Comparison of ENCODE assay signal across 33 cellular contexts in the genomic region with DNA sequence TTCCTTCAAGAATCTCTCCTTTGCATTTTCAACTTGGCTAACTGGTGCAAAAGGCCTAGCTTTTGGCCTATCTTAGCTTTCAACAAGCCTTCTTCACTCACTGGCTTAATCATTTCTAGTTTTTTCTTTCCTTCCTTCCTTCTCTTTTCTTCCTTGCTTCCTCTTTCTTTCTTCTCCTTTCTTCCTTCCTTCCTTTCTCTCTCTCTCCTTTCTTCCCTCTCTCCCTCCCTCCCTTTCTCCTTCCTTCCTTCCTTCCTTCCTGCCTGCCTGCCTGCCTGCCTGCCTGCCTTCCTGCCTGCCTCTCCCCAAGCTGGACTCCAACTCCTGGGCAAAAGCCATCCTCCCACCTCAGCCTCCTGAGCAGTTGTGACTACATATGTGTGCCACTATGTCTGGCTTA.
"Had no signal": no experiment of that assay in that cellular context is flagged by ENCODE, and none has a peak within 500 bp of the region (broad histone marks: within the 10 kb centered on the region; RNA-seq: fewer than 3 reads in every experiment).

No MANE protein-coding gene starts in this region.

- H3K4me3 ChIP-seq: adrenal gland, body of pancreas, breast epithelium, coronary artery had no signal

- H3K4me1 ChIP-seq: adrenal gland, body of pancreas, breast epithelium had no signal

- H3K9me3 ChIP-seq: adrenal gland, body of pancreas, breast epithelium had no signal

- H3K4me3 Mint-ChIP-seq: activated B cell treated with CpG ODN at 0.5 μM for 24 hours; activated CD4-positive, alpha-beta memory T cell treated with anti-CD3 and anti-CD28 coated beads for 36 hours; activated CD4-positive, alpha-beta T cell treated with anti-CD3 and anti-CD28 coated beads, Interleukin-2, amount 10 ng/mL, durations not matched to agents 24 days and 14 days; activated CD8-positive, alpha-beta T cell treated with anti-CD3 and anti-CD28 coated beads for 36 hours; activated naive CD4-positive, alpha-beta T cell treated with anti-CD3 and anti-CD28 coated beads for 36 hours; activated naive CD8-positive, alpha-beta T cell treated with anti-CD3 and anti-CD28 coated beads for 36 hours; activated T-cell treated with anti-CD3 and anti-CD28 coated beads, Interleukin-2, amount 50 U/mL, for 4 hours; activated T-cell treated with anti-CD3 and anti-CD28 coated beads, Interleukin-2, amount 50 U/mL, for 72 hours; activated T-helper 1 cell treated with anti-CD3 and anti-CD28 coated beads, Interleukin-12 subunit alpha, Interleukin-12 subunit beta, Interleukin-2, Interleukin-4 antibody, amounts not matched to agents 30 ng/mL and 10 ng/mL and 1 ng/mL, durations not matched to agents 14 hours and 24 hours and 36 hours; activated T-helper 17 cell treated with anti-CD3 and anti-CD28 coated beads, Interleukin-2, amount 50 U/mL, for 72 hours; T-helper 2 cell treated with Interferon-gamma antibody and Interleukin-4, amounts not matched to agents 5 μg/mL and 100 μg/mL, for 36 hours had no signal

- H3K27me3 Mint-ChIP-seq: activated B cell treated with CpG ODN at 0.5 μM for 24 hours; activated CD4-positive, alpha-beta memory T cell treated with anti-CD3 and anti-CD28 coated beads for 36 hours; activated CD8-positive, alpha-beta T cell treated with anti-CD3 and anti-CD28 coated beads for 36 hours; activated naive CD8-positive, alpha-beta T cell treated with anti-CD3 and anti-CD28 coated beads for 36 hours had no signal

- H3K4me1 Mint-ChIP-seq: activated T-helper 17 cell treated with anti-CD3 and anti-CD28 coated beads, Interleukin-2, amount 50 U/mL, for 72 hours had no signal

- H3K36me3 Mint-ChIP-seq: activated CD4-positive, alpha-beta memory T cell treated with anti-CD3 and anti-CD28 coated beads for 36 hours; activated naive CD4-positive, alpha-beta T cell treated with anti-CD3 and anti-CD28 coated beads, Interleukin-2, amount 50 U/mL, for 72 hours; activated naive CD8-positive, alpha-beta T cell treated with anti-CD3 and anti-CD28 coated beads for 36 hours had no signal

- H3K9me3 Mint-ChIP-seq: activated B cell treated with CpG ODN at 0.5 μM for 24 hours; activated CD4-positive, alpha-beta memory T cell treated with anti-CD3 and anti-CD28 coated beads for 36 hours; activated CD4-positive, alpha-beta T cell treated with anti-CD3 and anti-CD28 coated beads, Interleukin-2, amount 10 ng/mL, durations not matched to agents 24 days and 14 days; activated CD8-positive, alpha-beta T cell treated with anti-CD3 and anti-CD28 coated beads for 36 hours; activated naive CD4-positive, alpha-beta T cell treated with anti-CD3 and anti-CD28 coated beads for 36 hours; activated naive CD8-positive, alpha-beta T cell treated with anti-CD3 and anti-CD28 coated beads for 36 hours; activated T-helper 1 cell treated with anti-CD3 and anti-CD28 coated beads, Interleukin-12 subunit alpha, Interleukin-12 subunit beta, Interleukin-2, Interleukin-4 antibody, amounts not matched to agents 30 ng/mL and 10 ng/mL and 1 ng/mL, durations not matched to agents 14 hours and 24 hours and 36 hours; T-helper 2 cell treated with Interferon-gamma antibody and Interleukin-4, amounts not matched to agents 5 μg/mL and 100 μg/mL, for 36 hours had no signal

- H3K36me3 ChIP-seq: adrenal gland, brain microvascular endothelial cell, breast epithelium had no signal

- ATAC-seq: activated CD8-positive, alpha-beta T cell treated with anti-CD3 and anti-CD28 coated beads for 36 hours; activated naive CD4-positive, alpha-beta T cell treated with anti-CD3 and anti-CD28 coated beads, Interleukin-2, amount 50 U/mL, for 72 hours; activated T-cell treated with anti-CD3 and anti-CD28 coated beads, Interleukin-2, amount 50 U/mL, for 4 hours; activated T-cell treated with anti-CD3 and anti-CD28 coated beads, Interleukin-2, amount 50 U/mL, for 72 hours; activated T-helper 17 cell treated with anti-CD3 and anti-CD28 coated beads, Interleukin-2, amount 50 U/mL, for 72 hours; body of pancreas had no signal

- H3K27ac Mint-ChIP-seq: activated B cell treated with CpG ODN at 0.5 μM for 24 hours; activated CD4-positive, alpha-beta memory T cell treated with anti-CD3 and anti-CD28 coated beads for 36 hours; activated CD4-positive, alpha-beta T cell treated with anti-CD3 and anti-CD28 coated beads, Interleukin-2, amount 10 ng/mL, durations not matched to agents 24 days and 14 days; activated CD8-positive, alpha-beta T cell treated with anti-CD3 and anti-CD28 coated beads for 36 hours; activated naive CD4-positive, alpha-beta T cell treated with anti-CD3 and anti-CD28 coated beads for 36 hours; activated naive CD4-positive, alpha-beta T cell treated with anti-CD3 and anti-CD28 coated beads, Interleukin-2, amount 50 U/mL, for 72 hours; activated naive CD8-positive, alpha-beta T cell treated with anti-CD3 and anti-CD28 coated beads for 36 hours; activated T-cell treated with anti-CD3 and anti-CD28 coated beads, Interleukin-2, amount 50 U/mL, for 72 hours; activated T-helper 1 cell treated with anti-CD3 and anti-CD28 coated beads, Interleukin-12 subunit alpha, Interleukin-12 subunit beta, Interleukin-2, Interleukin-4 antibody, amounts not matched to agents 30 ng/mL and 10 ng/mL and 1 ng/mL, durations not matched to agents 14 hours and 24 hours and 36 hours; activated T-helper 17 cell treated with anti-CD3 and anti-CD28 coated beads, Interleukin-2, amount 50 U/mL, for 72 hours; T-helper 2 cell treated with Interferon-gamma antibody and Interleukin-4, amounts not matched to agents 5 μg/mL and 100 μg/mL, for 36 hours had no signal

- DNase-seq: activated B cell treated with CpG ODN at 0.5 μM for 24 hours; activated CD4-positive, alpha-beta memory T cell treated with anti-CD3 and anti-CD28 coated beads for 36 hours; activated CD4-positive, alpha-beta T cell treated with anti-CD3 and anti-CD28 coated beads for 4 hours; activated CD4-positive, alpha-beta T cell treated with anti-CD3 and anti-CD28 coated beads, Interleukin-2, amount 10 ng/mL, durations not matched to agents 24 days and 14 days; activated CD4-positive, alpha-beta T cell treated with anti-CD3 and anti-CD28 coated beads, Interleukin-2, amount 50 U/mL, for 1 hour; activated CD4-positive, alpha-beta T cell treated with anti-CD3 and anti-CD28 coated beads, Interleukin-2, amount 50 U/mL, for 4 hours; activated CD4-positive, CD25-positive, alpha-beta regulatory T cell treated with anti-CD3 and anti-CD28 coated beads, Interleukin-2, amount 50 U/mL, for 72 hours; activated CD8-positive, alpha-beta memory T cell treated with anti-CD3 and anti-CD28 coated beads, Interleukin-2, amount 50 U/mL, for 4 hours; activated CD8-positive, alpha-beta T cell treated with anti-CD3 and anti-CD28 coated beads for 36 hours; activated effector memory CD4-positive, alpha-beta T cell treated with anti-CD3 and anti-CD28 coated beads, Interleukin-2, amount 50 U/mL, for 16 hours; activated gamma-delta T cell treated with Interleukin-2 at 50 U/mL for 16 hours; activated naive CD4-positive, alpha-beta T cell; activated naive CD4-positive, alpha-beta T cell treated with anti-CD3 and anti-CD28 coated beads for 36 hours; activated naive CD4-positive, alpha-beta T cell treated with anti-CD3 and anti-CD28 coated beads, Interleukin-2, amount 50 U/mL, for 16 hours; activated naive CD8-positive, alpha-beta T cell treated with anti-CD3 and anti-CD28 coated beads for 36 hours; activated T-cell treated with anti-CD3 and anti-CD28 coated beads for 4 hours; activated T-cell treated with anti-CD3 and anti-CD28 coated beads, Interleukin-2, amount 50 U/mL, for 1 hour; activated T-cell treated with anti-CD3 and anti-CD28 coated beads, Interleukin-2, amount 50 U/mL, for 4 hours; activated T-cell treated with anti-CD3 and anti-CD28 coated beads, Interleukin-2, amount 50 U/mL, for 72 hours; adrenal gland; amniotic stem cell; aorta; body of pancreas; brain microvascular endothelial cell; central memory CD4-positive, alpha-beta T cell; T-helper 9 cell had no signal

- H3K27ac ChIP-seq: adrenal gland, body of pancreas, brain microvascular endothelial cell, breast epithelium, coronary artery, VCaP had no signal

- H3K27me3 ChIP-seq: adrenal gland, body of pancreas, brain microvascular endothelial cell, breast epithelium had no signal
